In genomic region chr19:49142866-49143335, GRCh38 we compare ENCODE assay signal across 8 cellular contexts. TPM values are rescaled to one million over a fixed set of nuclear protein-coding genes. Genes with fewer than 3 reads are reported as not detected.
A peak's percentile ranks its signal among the peaks of the same experiment; 100 is the strongest.
DNase-seq lines count a peak whose midpoint lies in the region; ATAC-seq and TF ChIP-seq lines count a peak whose summit lies in the region.

No MANE protein-coding gene starts in this region.

- WGBS in H9 (ENCODE audit: extremely low coverage, insufficient read length, low lambda C conversion rate): no CpG with 5 or more reads among the region's 21 CpGs
- 14% methylated on average over 21 of the region's 21 CpGs for WGBS in suprapubic skin

- peak overlapping the region; percentile 70 to 90 for H3K4me3 Mint-ChIP-seq in CD14-positive monocyte
- H3K4me3 Mint-ChIP-seq in H9: peak overlapping the region; percentile 82 to 92
- peak overlapping the region; percentile 63 for H3K4me3 Mint-ChIP-seq in activated naive CD4-positive, alpha-beta T cell treated with anti-CD3 and anti-CD28 coated beads, Interleukin-2, amount 10 ng/mL, durations not matched to agents 7 days and 5 days

- H3K9me3 Mint-ChIP-seq in CD14-positive monocyte (peaks cover 0 to 4% (median 0%) of the 10 kb centered on the region in 7 donors), H9 (no peaks in the 10 kb centered on the region; a peak in 1 of 5 replicates)
- H3K9me3 Mint-ChIP-seq in activated naive CD4-positive, alpha-beta T cell treated with anti-CD3 and anti-CD28 coated beads, Interleukin-2, amount 10 ng/mL, durations not matched to agents 7 days and 5 days: no peaks in the 10 kb centered on the region

- H3K36me3 ChIP-seq in neural cell (ENCODE audit: insufficient read depth, low read length): no peaks in the 10 kb centered on the region
- no peaks in the 10 kb centered on the region for H3K36me3 ChIP-seq in suprapubic skin

- no peak overlapping the region for H3K18ac ChIP-seq in H9 (ENCODE audit: insufficient read length, low read depth, low read length)

- H3K23me2 ChIP-seq in H9 (ENCODE audit: insufficient read length, low read depth, low read length, poor library complexity, severe bottlenecking): peaks cover 4% of the 10 kb centered on the region

- no peak overlapping the region for H4K5ac ChIP-seq in H9 (ENCODE audit: insufficient read length, low read depth, low read length)

- no peaks in the 10 kb centered on the region for H3K36me3 Mint-ChIP-seq in CD14-positive monocyte
- H3K36me3 Mint-ChIP-seq in H9 (ENCODE audit: insufficient read depth in 1 of 3, low read depth in 3 of 3): peaks cover 0 to 5% (median 3%) of the 10 kb centered on the region in 3 experiments; a peak in 3 of 7 replicates
- no peaks in the 10 kb centered on the region for H3K36me3 Mint-ChIP-seq in activated naive CD4-positive, alpha-beta T cell treated with anti-CD3 and anti-CD28 coated beads, Interleukin-2, amount 10 ng/mL, durations not matched to agents 7 days and 5 days

- TF ChIP-seq CTCF in CD14-positive monocyte (IDR thresholded peaks at IDR 0.05): no peak
- no peak for TF ChIP-seq CTCF in H9 (conservative IDR thresholded peaks at IDR 0.05)
- no peak for TF ChIP-seq CTCF in neural cell (IDR thresholded peaks at IDR 0.05; ENCODE audit: poor library complexity, severe bottlenecking)
- no peak for TF ChIP-seq CTCF in suprapubic skin (IDR thresholded peaks at IDR 0.05)

- H3K27me3 Mint-ChIP-seq in CD14-positive monocyte (ENCODE audit: low read depth in 3 of 3) (peaks cover 29 to 39% (median 37%) of the 10 kb centered on the region in 3 donors), H9 (ENCODE audit: low read depth) (peaks cover 2% of the 10 kb centered on the region; the same call in 1 of the 2 replicates)
- H3K27me3 Mint-ChIP-seq in activated naive CD4-positive, alpha-beta T cell treated with anti-CD3 and anti-CD28 coated beads, Interleukin-2, amount 10 ng/mL, durations not matched to agents 7 days and 5 days: peaks cover 57% of the 10 kb centered on the region

- no peak overlapping the region for H4K8ac ChIP-seq in H9 (replicated peaks; ENCODE audit: insufficient read length, low read depth, low read length)

- H2AK5ac ChIP-seq in H9 (ENCODE audit: insufficient read length, low read length): no peak overlapping the region

- H3K27ac Mint-ChIP-seq in CD14-positive monocyte (no peak overlapping the region), H9 (peak overlapping the region in 2 of 3 experiments; percentile 38 to 90; a peak in 2 of 7 replicates)
- no peak overlapping the region for H3K27ac Mint-ChIP-seq in activated naive CD4-positive, alpha-beta T cell treated with anti-CD3 and anti-CD28 coated beads, Interleukin-2, amount 10 ng/mL, durations not matched to agents 7 days and 5 days

- no peaks in the 10 kb centered on the region for H3F3A ChIP-seq in neural cell (ENCODE audit: insufficient read depth, low read length, poor library complexity, severe bottlenecking)

- intact Hi-C loops in CD14-positive monocyte (cut with micrococcal nuclease): no loop called here

- H3K4me1 Mint-ChIP-seq in CD14-positive monocyte (peaks cover 17% of the 10 kb centered on the region), H9 (peaks cover 30 to 43% of the 10 kb centered on the region in 2 experiments)
- H3K4me1 Mint-ChIP-seq in activated naive CD4-positive, alpha-beta T cell treated with anti-CD3 and anti-CD28 coated beads, Interleukin-2, amount 10 ng/mL, durations not matched to agents 7 days and 5 days: peaks cover 25% of the 10 kb centered on the region

- H3T11ph ChIP-seq in H9 (ENCODE audit: low read length): no peak overlapping the region

- H3K14ac ChIP-seq in H9 (ENCODE audit: insufficient read depth, low read length): no peak overlapping the region

- H4K91ac ChIP-seq in H9 (ENCODE audit: insufficient read length, low read depth, low read length): no peak overlapping the region

- CTCF ChIA-PET in activated naive CD4-positive, alpha-beta T cell treated with anti-CD3 and anti-CD28 coated beads, Interleukin-2, amount 10 ng/mL, durations not matched to agents 7 days and 5 days (lab: Charles Lee): interaction anchor here (2.9 kb wide), 1 partner anchor 45 kb away, joined by 19 read pairs; no protein-coding TSS in a partner anchor

- no peak overlapping the region for H3K9ac ChIP-seq in H9 (ENCODE audit: extremely low read depth, insufficient read length, low read length)
- H3K9ac ChIP-seq in neural cell (ENCODE audit: low read length): peak overlapping the region; percentile 60

- H3K9me3 ChIP-seq in H9 (ENCODE audit: control insufficient read depth, low read depth, low read length) (no peaks in the 10 kb centered on the region), neural cell (ENCODE audit: low read length) (no peaks in the 10 kb centered on the region), suprapubic skin (no peaks in the 10 kb centered on the region)

- no peaks in the 10 kb centered on the region; the same call in 1 of the 2 replicates for H3K4me1 ChIP-seq in H9 (ENCODE audit: insufficient read depth, low read length)
- H3K4me1 ChIP-seq in suprapubic skin: peaks cover 25% of the 10 kb centered on the region

- H2AFZ ChIP-seq in H9 (ENCODE audit: low read length): no peak overlapping the region
- no peak overlapping the region for H2AFZ ChIP-seq in neural cell (ENCODE audit: low read depth, low read length)

- H2BK5ac ChIP-seq in H9 (ENCODE audit: insufficient read length, low read length): no peak overlapping the region

- H2BK120ac ChIP-seq in H9 (ENCODE audit: low read depth, low read length, poor library complexity, severe bottlenecking): no peak overlapping the region

- H3K9me2 ChIP-seq in neural cell (ENCODE audit: insufficient read depth, low read length): no peaks in the 10 kb centered on the region

- H3K4me3 ChIP-seq in neural cell (ENCODE audit: low read length) (peak overlapping the region; percentile 66), suprapubic skin (peak overlapping the region; percentile 46)

- H3K27ac ChIP-seq in H9 (ENCODE audit: insufficient read length, low read depth, low read length): no peak overlapping the region
- H3K27ac ChIP-seq in neural cell (ENCODE audit: low read length): peak overlapping the region; percentile 56
- H3K27ac ChIP-seq in suprapubic skin: no peak overlapping the region

- no peak overlapping the region for H3K4ac ChIP-seq in H9 (ENCODE audit: low read depth, low read length)

- no peak overlapping the region for H2BK15ac ChIP-seq in H9 (ENCODE audit: low read depth, low read length)

- no peak for ATAC-seq in GM18511 (IDR thresholded peaks at IDR 0.05; ENCODE audit: unreplicated experiment)

- no peak overlapping the region for H2BK12ac ChIP-seq in H9 (ENCODE audit: insufficient read length, low read depth, low read length)

- TF ChIP-seq RAD21 in neural cell (conservative IDR thresholded peaks at IDR 0.05): no peak

- H4K20me1 ChIP-seq in H9 (ENCODE audit: control insufficient read depth, insufficient read depth, insufficient read length) (no peaks in the 10 kb centered on the region), neural cell (ENCODE audit: insufficient read depth) (no peaks in the 10 kb centered on the region)

- DNase-seq in CD14-positive monocyte (ENCODE audit: low spot score) (peak; percentile 68), H9 (peak; percentile 98), NCI-H82 (lab: John Stamatoyannopoulos, UW) (peak; percentile 98), foreskin melanocyte (peak; percentile 85), suprapubic skin (ENCODE audit: low spot score in 2 of 2) (peak in 1 of 2 donors; percentile 82)
- DNase-seq in activated naive CD4-positive, alpha-beta T cell treated with anti-CD3 and anti-CD28 coated beads, Interleukin-2, amount 10 ng/mL, durations not matched to agents 7 days and 5 days: peak; percentile 79

- no peaks in the 10 kb centered on the region for H3K27me3 ChIP-seq in H9 (ENCODE audit: insufficient read depth, low read length)
- H3K27me3 ChIP-seq in neural cell (ENCODE audit: insufficient read depth, low read depth, low read length): no peaks in the 10 kb centered on the region
- no peaks in the 10 kb centered on the region for H3K27me3 ChIP-seq in suprapubic skin

- H2BK20ac ChIP-seq in H9 (ENCODE audit: low read depth, low read length, poor library complexity, severe bottlenecking): no peak overlapping the region

- H3K23ac ChIP-seq in H9 (ENCODE audit: insufficient read length, low read depth, low read length): no peak overlapping the region

- peak overlapping the region; percentile 84 for H3K4me2 ChIP-seq in H9 (ENCODE audit: insufficient read depth, insufficient read length, low read length)
- H3K4me2 ChIP-seq in neural cell (ENCODE audit: low read length): no peak overlapping the region

- no peak for TF ChIP-seq POLR2A in suprapubic skin (IDR thresholded peaks at IDR 0.05)

- TF ChIP-seq EP300 in neural cell (conservative IDR thresholded peaks at IDR 0.05; ENCODE audit: poor library complexity, severe bottlenecking): no peak
- TF ChIP-seq EP300 in suprapubic skin (IDR thresholded peaks at IDR 0.05): no peak

- H3K56ac ChIP-seq in H9 (ENCODE audit: insufficient read length, low read depth, low read length): no peak overlapping the region

- H3K79me1 ChIP-seq in H9 (ENCODE audit: insufficient read depth, low read depth, low read length, poor library complexity, severe bottlenecking): no peaks in the 10 kb centered on the region

- H3K79me2 ChIP-seq in H9 (ENCODE audit: insufficient read depth, low read length) (no peaks in the 10 kb centered on the region), neural cell (replicated peaks; ENCODE audit: insufficient read depth, low read length) (no peaks in the 10 kb centered on the region)

TF ChIP-seq in neural cell, 6 proteins besides CTCF, POLR2A, EP300 and RAD21 (continues in another document):
- TF ChIP-seq SMC3 (conservative IDR thresholded peaks at IDR 0.05; ENCODE audit: poor library complexity): no peak

RNA-seq across cellular contexts. Expression of gene HRC, which starts 12.3 kb away (rescaled TPM):
- polyA plus RNA-seq in CD14-positive monocyte (not detected), neural cell (1.0 TPM in 1 of 2 replicates, not detected in the other)
- total RNA-seq in H9 (2021) (1.8 and 1.9 TPM in 2 replicates), suprapubic skin (1 to 10 TPM in 1 of 4 donors, under 1 TPM in 2, not detected in 1; 0.47 to 1.0 (median 0.53) TPM)
- 1.9 TPM in 1 of 2 replicates, not detected in the other for polyA minus RNA-seq in neural cell

RNA-seq across cellular contexts. Expression of gene TRPM4, which starts 14.7 kb away (rescaled TPM):
- polyA plus RNA-seq in CD14-positive monocyte: 1 to 10 TPM; 6.0 to 6.6 TPM
- total RNA-seq in H9 (2021): 6.9 and 7.2 TPM in 2 replicates
- polyA plus RNA-seq in neural cell: 40.0 and 42.5 TPM in 2 replicates
- 21.9 and 34.1 TPM in 2 replicates for polyA minus RNA-seq in neural cell
- total RNA-seq in suprapubic skin: 10 to 100 TPM; 45.2 to 87.6 (median 62.4) TPM

RNA-seq across cellular contexts. Expression of gene PPFIA3, which starts 23.6 kb away (rescaled TPM):
- polyA plus RNA-seq in CD14-positive monocyte: not detected
- 18.8 and 19.1 TPM in 2 replicates for total RNA-seq in H9 (2021)
- 73.0 and 80.7 TPM in 2 replicates for polyA plus RNA-seq in neural cell
- polyA minus RNA-seq in neural cell: 61.0 and 66.2 TPM in 2 replicates
- 10 to 100 TPM; 42.7 to 50.1 (median 46.6) TPM for total RNA-seq in suprapubic skin

RNA-seq across cellular contexts. Expression of gene C19orf73, which starts 24.0 kb away (rescaled TPM):
- under 1 TPM; 0.66 to 0.76 TPM for polyA plus RNA-seq in CD14-positive monocyte
- total RNA-seq in H9 (2021): 0.72 and 1.1 TPM in 2 replicates
- 5.7 and 8.4 TPM in 2 replicates for polyA plus RNA-seq in neural cell
- 7.4 and 9.3 TPM in 2 replicates for polyA minus RNA-seq in neural cell
- 1 to 10 TPM in 3 of 4 donors, not detected in 1; 5.2 to 9.3 (median 5.9) TPM for total RNA-seq in suprapubic skin

RNA-seq across cellular contexts. Expression of gene LIN7B, which starts 28.7 kb away (rescaled TPM):
- polyA plus RNA-seq in CD14-positive monocyte (1 to 10 TPM; 4.1 to 4.2 TPM), neural cell (88.7 and 99.0 TPM in 2 replicates)
- total RNA-seq in H9 (2021) (3.5 and 4.2 TPM in 2 replicates), suprapubic skin (10 to 100 TPM; 20.0 to 39.8 (median 32.3) TPM)
- polyA minus RNA-seq in neural cell: 19.4 and 22.9 TPM in 2 replicates

Comparison
In these comparisons a context has a peak if more than half of its experiments do, and no peak if none do; other contexts are left out.
1. H3K27ac Mint-ChIP-seq: peak in H9 (2 of 3); none in CD14-positive monocyte (0 of 7) and activated naive CD4-positive, alpha-beta T cell treated with anti-CD3 and anti-CD28 coated beads, Interleukin-2, amount 10 ng/mL, durations not matched to agents 7 days and 5 days (single experiment).
2. Peak in every context shown above with its lines, with median percentiles within 50 percentile points of each other: H3K4me3 Mint-ChIP-seq.